18 cellular contexts compared by ENCODE assay signal in the genomic region with DNA sequence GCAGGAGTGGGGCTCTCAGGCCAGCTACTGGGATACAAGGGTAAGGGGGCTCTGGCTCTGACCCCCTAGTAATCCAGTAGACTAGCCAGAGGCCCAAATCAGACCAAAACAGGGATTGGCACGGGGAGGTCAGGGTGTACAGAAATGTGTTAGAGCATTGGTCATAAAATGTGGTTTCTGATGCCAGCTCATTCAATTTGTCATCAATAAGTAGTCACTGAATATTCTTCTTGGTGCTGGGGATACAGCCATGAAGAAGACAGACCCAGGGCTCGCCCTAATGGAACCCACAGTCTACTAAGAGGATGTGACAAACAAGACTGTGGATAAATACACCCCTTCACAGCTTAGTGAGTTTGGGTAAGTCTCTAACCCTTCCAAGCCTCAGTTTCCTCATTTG. TPM values are rescaled to one million over a fixed set of nuclear protein-coding genes. Genes with fewer than 3 reads are reported as not detected.
DNase-seq lines count a peak whose midpoint lies in the region; ATAC-seq and TF ChIP-seq lines count a peak whose summit lies in the region.
"Had no signal": no experiment of that assay in that cellular context is flagged by ENCODE, and none has a peak within 500 bp of the region (broad histone marks: within the 10 kb centered on the region; RNA-seq: fewer than 3 reads in every experiment).

No MANE protein-coding gene starts in this region.

- no peaks in the 10 kb centered on the region for H4K20me1 ChIP-seq in PC-3 (ENCODE audit: low read length)

- H3K4me2 ChIP-seq in PC-3 (ENCODE audit: low read length), result no peak overlapping the region

- ATAC-seq in activated T-cell treated with anti-CD3 and anti-CD28 coated beads, Interleukin-2, amount 50 U/mL, for 4 hours, result no peak
- no peak for ATAC-seq in PC-3
- ATAC-seq in activated T-helper 17 cell treated with anti-CD3 and anti-CD28 coated beads, Interleukin-2, amount 50 U/mL, for 72 hours (replicated peaks), result peak; percentile 65
- ATAC-seq in SK-N-SH treated with all-trans-retinoic acid at 6 μM for 48 hours, result no peak
- ATAC-seq: CD8-positive, alpha-beta T cell; HepG2 had no signal

- H3K9me3 ChIP-seq in PC-3 (ENCODE audit: low read length), result no peaks in the 10 kb centered on the region
- H3K9me3 ChIP-seq in sigmoid colon, result no peaks in the 10 kb centered on the region

- H3K27me3 Mint-ChIP-seq in activated T-cell treated with anti-CD3 and anti-CD28 coated beads, Interleukin-2, amount 50 U/mL, for 24 hours, result no peaks in the 10 kb centered on the region
- H3K27me3 Mint-ChIP-seq in activated T-cell treated with anti-CD3 and anti-CD28 coated beads, Interleukin-2, amount 50 U/mL, for 4 hours (ENCODE audit: low read depth), result no peaks in the 10 kb centered on the region
- no peaks in the 10 kb centered on the region for H3K27me3 Mint-ChIP-seq in activated T-helper 17 cell treated with anti-CD3 and anti-CD28 coated beads, Interleukin-2, amount 50 U/mL, for 72 hours
- no peaks in the 10 kb centered on the region for H3K27me3 Mint-ChIP-seq in activated CD4-positive, alpha-beta memory T cell treated with anti-CD3 and anti-CD28 coated beads, Interleukin-2, amount 10 ng/mL, durations not matched to agents 7 days and 5 days

- H3K27ac Mint-ChIP-seq in activated T-cell treated with anti-CD3 and anti-CD28 coated beads, Interleukin-2, amount 50 U/mL, for 24 hours, result peak overlapping the region; percentile 30
- no peak overlapping the region for H3K27ac Mint-ChIP-seq in activated T-helper 17 cell treated with anti-CD3 and anti-CD28 coated beads, Interleukin-2, amount 50 U/mL, for 72 hours
- H3K27ac Mint-ChIP-seq in activated CD4-positive, alpha-beta memory T cell treated with anti-CD3 and anti-CD28 coated beads, Interleukin-2, amount 10 ng/mL, durations not matched to agents 7 days and 5 days, result no peak overlapping the region
- H3K27ac Mint-ChIP-seq: CD8-positive, alpha-beta T cell; H9 had no signal

- H3K4me3 ChIP-seq in PC-3 (ENCODE audit: low read length), result no peak overlapping the region
- H3K4me3 ChIP-seq in sigmoid colon, result no peak overlapping the region

- H3K27me3 ChIP-seq in PC-3 (ENCODE audit: low read length) (no peaks in the 10 kb centered on the region), sigmoid colon (no peaks in the 10 kb centered on the region)

- H3K36me3 ChIP-seq in PC-3 (ENCODE audit: low read depth, low read length), result no peaks in the 10 kb centered on the region
- H3K36me3 ChIP-seq in sigmoid colon, result peaks cover 2 to 43% (median 7%) of the 10 kb centered on the region in 4 donors

- no peak for TF ChIP-seq POLR2A in sigmoid colon (IDR thresholded peaks at IDR 0.05)

- no peak overlapping the region for H2AFZ ChIP-seq in PC-3 (ENCODE audit: low read length)

- no peak overlapping the region for H3K27ac ChIP-seq in PC-3 (ENCODE audit: low read length)
- H3K27ac ChIP-seq in sigmoid colon, result no peak overlapping the region
- H3K27ac ChIP-seq: 22Rv1 had no signal

- no peaks in the 10 kb centered on the region for H3K79me2 ChIP-seq in PC-3 (ENCODE audit: low read length)

- H3K9me2 ChIP-seq in PC-3 (replicated peaks; ENCODE audit: low read length), result no peaks in the 10 kb centered on the region

- 0 out of 2 replicates have a peak, but pooled peaks cover 4% of the 10 kb centered on the region for H3K4me1 ChIP-seq in PC-3 (ENCODE audit: insufficient read depth, low read length)
- no peaks in the 10 kb centered on the region for H3K4me1 ChIP-seq in sigmoid colon

- no peak for DNase-seq in activated T-cell treated with anti-CD3 and anti-CD28 coated beads, Interleukin-2, amount 50 U/mL, for 24 hours
- DNase-seq in activated T-cell treated with anti-CD3 and anti-CD28 coated beads, Interleukin-2, amount 50 U/mL, for 4 hours, result no peak
- DNase-seq in PC-3 (peak; percentile 11), sigmoid colon (peak; percentile 28), GM19238 (ENCODE audit: insufficient read length, low spot score) (no peak)
- DNase-seq in activated CD4-positive, alpha-beta memory T cell treated with anti-CD3 and anti-CD28 coated beads, Interleukin-2, amount 10 ng/mL, durations not matched to agents 7 days and 5 days, result no peak
- DNase-seq: CD8-positive, alpha-beta T cell; COR-L47; DMS153; DMS79 treated with DMSO at 0.1 percent for 48 hours; GF-D8; GOT3; H9 had no signal

- no peak for TF ChIP-seq EP300 in sigmoid colon (IDR thresholded peaks at IDR 0.05)

- H3K4me3 Mint-ChIP-seq in activated T-cell treated with anti-CD3 and anti-CD28 coated beads, Interleukin-2, amount 50 U/mL, for 24 hours, result no peak overlapping the region
- H3K4me3 Mint-ChIP-seq in activated T-cell treated with anti-CD3 and anti-CD28 coated beads, Interleukin-2, amount 50 U/mL, for 4 hours, result no peak overlapping the region
- H3K4me3 Mint-ChIP-seq in activated T-helper 17 cell treated with anti-CD3 and anti-CD28 coated beads, Interleukin-2, amount 50 U/mL, for 72 hours, result no peak overlapping the region
- no peak overlapping the region for H3K4me3 Mint-ChIP-seq in activated CD4-positive, alpha-beta memory T cell treated with anti-CD3 and anti-CD28 coated beads, Interleukin-2, amount 10 ng/mL, durations not matched to agents 7 days and 5 days
- H3K4me3 Mint-ChIP-seq: CD14-positive monocyte; CD8-positive, alpha-beta T cell; H9 had no signal

- POLR2A ChIA-PET in PC-3 (lab: Charles Lee; ENCODE audit: unreplicated experiment), result no interaction called here
- POLR2A ChIA-PET in activated CD4-positive, alpha-beta memory T cell treated with anti-CD3 and anti-CD28 coated beads, Interleukin-2, amount 10 ng/mL, durations not matched to agents 7 days and 5 days (lab: Charles Lee), result interaction anchor here (0.7 to 1.1 kb wide), 2 partner anchors 8 to 11 kb away, joined by 3 to 6 read pairs; partner anchors contain the start of gene MAP1LC3A

- H3K36me3 Mint-ChIP-seq in activated T-cell treated with anti-CD3 and anti-CD28 coated beads, Interleukin-2, amount 50 U/mL, for 24 hours (ENCODE audit: low read depth), result peaks cover 54% of the 10 kb centered on the region
- peaks cover 14% of the 10 kb centered on the region for H3K36me3 Mint-ChIP-seq in activated T-cell treated with anti-CD3 and anti-CD28 coated beads, Interleukin-2, amount 50 U/mL, for 4 hours (ENCODE audit: insufficient read depth)
- peaks cover 23% of the 10 kb centered on the region for H3K36me3 Mint-ChIP-seq in activated T-helper 17 cell treated with anti-CD3 and anti-CD28 coated beads, Interleukin-2, amount 50 U/mL, for 72 hours (ENCODE audit: low read depth)
- peaks cover 5% of the 10 kb centered on the region for H3K36me3 Mint-ChIP-seq in activated CD4-positive, alpha-beta memory T cell treated with anti-CD3 and anti-CD28 coated beads, Interleukin-2, amount 10 ng/mL, durations not matched to agents 7 days and 5 days (ENCODE audit: low read depth)

- no peaks in the 10 kb centered on the region for H3F3A ChIP-seq in PC-3 (ENCODE audit: low read length, unreplicated experiment)

- no peak overlapping the region for H3K9ac ChIP-seq in PC-3 (ENCODE audit: low read length)

- WGBS in sigmoid colon, 2 donors, result 94 to 97% methylated on average over 2 of the region's 2 CpGs

- no TSS peak for BruUV-seq in PC-3 (replicated peaks; lab: Mats Ljungman, UMichigan)

- intact Hi-C loops in PC-3 (cut with micrococcal nuclease), result no loop called here
- intact Hi-C loops in sigmoid colon (cut with DNase I), result no loop called here

- CTCF ChIA-PET in PC-3 (lab: Charles Lee), result no interaction called here
- CTCF ChIA-PET in activated CD4-positive, alpha-beta memory T cell treated with anti-CD3 and anti-CD28 coated beads, Interleukin-2, amount 10 ng/mL, durations not matched to agents 7 days and 5 days (lab: Charles Lee), result interaction anchor here (0.6 kb wide), 1 partner anchor 1742 kb away, joined by 4 read pairs; no protein-coding TSS in a partner anchor

- TF ChIP-seq CTCF in PC-3 (conservative IDR thresholded peaks at IDR 0.05; ENCODE audit: low read depth, low read length), result no peak
- TF ChIP-seq CTCF in sigmoid colon (IDR thresholded peaks at IDR 0.05), result no peak

- no peaks in the 10 kb centered on the region for H3K9me3 Mint-ChIP-seq in activated T-cell treated with anti-CD3 and anti-CD28 coated beads, Interleukin-2, amount 50 U/mL, for 24 hours
- H3K9me3 Mint-ChIP-seq in activated T-cell treated with anti-CD3 and anti-CD28 coated beads, Interleukin-2, amount 50 U/mL, for 4 hours, result no peaks in the 10 kb centered on the region
- no peaks in the 10 kb centered on the region for H3K9me3 Mint-ChIP-seq in activated T-helper 17 cell treated with anti-CD3 and anti-CD28 coated beads, Interleukin-2, amount 50 U/mL, for 72 hours
- H3K9me3 Mint-ChIP-seq in activated CD4-positive, alpha-beta memory T cell treated with anti-CD3 and anti-CD28 coated beads, Interleukin-2, amount 10 ng/mL, durations not matched to agents 7 days and 5 days, result no peaks in the 10 kb centered on the region
- H3K9me3 Mint-ChIP-seq: CD14-positive monocyte; CD8-positive, alpha-beta T cell; H9 had no signal

- H3K4me1 Mint-ChIP-seq in activated T-cell treated with anti-CD3 and anti-CD28 coated beads, Interleukin-2, amount 50 U/mL, for 24 hours (ENCODE audit: low read depth), result peaks cover 10% of the 10 kb centered on the region
- peaks cover 7% of the 10 kb centered on the region for H3K4me1 Mint-ChIP-seq in activated T-cell treated with anti-CD3 and anti-CD28 coated beads, Interleukin-2, amount 50 U/mL, for 4 hours (ENCODE audit: low read depth)
- peaks cover 6% of the 10 kb centered on the region for H3K4me1 Mint-ChIP-seq in activated T-helper 17 cell treated with anti-CD3 and anti-CD28 coated beads, Interleukin-2, amount 50 U/mL, for 72 hours
- H3K4me1 Mint-ChIP-seq in activated CD4-positive, alpha-beta memory T cell treated with anti-CD3 and anti-CD28 coated beads, Interleukin-2, amount 10 ng/mL, durations not matched to agents 7 days and 5 days, result peaks cover 8% of the 10 kb centered on the region

TF ChIP-seq in SK-N-SH treated with all-trans-retinoic acid at 6 μM for 48 hours, 23 proteins besides CTCF, POLR2A, EP300 and RAD21 (continues in another document):
- TF ChIP-seq ISL1 (CRISPR knock-in tag; IDR thresholded peaks at IDR 0.05), result no peak
- TF ChIP-seq SNAI2 (CRISPR knock-in tag; IDR thresholded peaks at IDR 0.05), result no peak

RNA-seq across cellular contexts. Expression of gene MAP1LC3A, which starts 11.1 kb away (rescaled TPM):
- total RNA-seq in activated T-cell treated with anti-CD3 and anti-CD28 coated beads, Interleukin-2, amount 50 U/mL, for 4 hours, result 1 to 10 TPM in 2 of 3 donors, under 1 TPM in 1; 0.55 to 1.3 (median 1.2) TPM
- total RNA-seq in PC-3 (2014; rRNA removed), result 0.22 and 2.7 TPM in 2 replicates
- total RNA-seq in activated T-helper 17 cell treated with anti-CD3 and anti-CD28 coated beads, Interleukin-2, amount 50 U/mL, for 72 hours, result 1 to 10 TPM; 4.5 to 4.6 TPM
- total RNA-seq in sigmoid colon, result 10 to 100 TPM; 51.0 to 88.1 (median 77.8) TPM
- 10 to 100 TPM; 45.5 to 47.9 (median 46.8) TPM for polyA plus RNA-seq in sigmoid colon
- total RNA-seq in activated CD4-positive, alpha-beta memory T cell treated with anti-CD3 and anti-CD28 coated beads, Interleukin-2, amount 10 ng/mL, durations not matched to agents 7 days and 5 days, result 10 to 100 TPM in 1 of 2 experiments, 1 to 10 TPM in 1; 8.9 to 10.5 TPM
- total RNA-seq: HepG2 had no signal
- polyA plus RNA-seq: HepG2 had no signal

RNA-seq across cellular contexts. Expression of gene DYNLRB1, which starts 53.4 kb away (rescaled TPM):
- 100 to 1,000 TPM; 103 to 116 (median 112) TPM for total RNA-seq in activated T-cell treated with anti-CD3 and anti-CD28 coated beads, Interleukin-2, amount 50 U/mL, for 4 hours
- 153 and 177 TPM in 2 replicates for total RNA-seq in PC-3 (2014; rRNA removed)
- 10 to 100 TPM; 72.0 to 85.0 TPM for total RNA-seq in activated T-helper 17 cell treated with anti-CD3 and anti-CD28 coated beads, Interleukin-2, amount 50 U/mL, for 72 hours
- 100 to 1,000 TPM; 148 to 181 (median 165) TPM for total RNA-seq in sigmoid colon
- 100 to 1,000 TPM; 149 to 259 (median 237) TPM for polyA plus RNA-seq in sigmoid colon
- total RNA-seq in activated CD4-positive, alpha-beta memory T cell treated with anti-CD3 and anti-CD28 coated beads, Interleukin-2, amount 10 ng/mL, durations not matched to agents 7 days and 5 days, result 100 to 1,000 TPM; 107 to 109 TPM

Comparison
In these comparisons a context has a peak if more than half of its experiments do, and no peak if none do; other contexts are left out.
1. DNase-seq: peak in PC-3 (single experiment) and sigmoid colon (single experiment); none in activated T-cell treated with anti-CD3 and anti-CD28 coated beads, Interleukin-2, amount 50 U/mL, for 24 hours (single experiment), activated T-cell treated with anti-CD3 and anti-CD28 coated beads, Interleukin-2, amount 50 U/mL, for 4 hours (single experiment), GM19238 (single experiment) and activated CD4-positive, alpha-beta memory T cell treated with anti-CD3 and anti-CD28 coated beads, Interleukin-2, amount 10 ng/mL, durations not matched to agents 7 days and 5 days (single experiment).
2. RNA of gene MAP1LC3A, which starts 11.1 kb away (total RNA-seq): 51.0 to 88.1 TPM in sigmoid colon; 8.9 to 10.5 TPM in activated CD4-positive, alpha-beta memory T cell treated with anti-CD3 and anti-CD28 coated beads, Interleukin-2, amount 10 ng/mL, durations not matched to agents 7 days and 5 days, 4.5 to 4.6 TPM in activated T-helper 17 cell treated with anti-CD3 and anti-CD28 coated beads, Interleukin-2, amount 50 U/mL, for 72 hours, 0.55 to 1.3 TPM in activated T-cell treated with anti-CD3 and anti-CD28 coated beads, Interleukin-2, amount 50 U/mL, for 4 hours and 0.22 to 2.7 TPM in PC-3; every median in the first group is over 4 times any median in the second.